In the genomic region with DNA sequence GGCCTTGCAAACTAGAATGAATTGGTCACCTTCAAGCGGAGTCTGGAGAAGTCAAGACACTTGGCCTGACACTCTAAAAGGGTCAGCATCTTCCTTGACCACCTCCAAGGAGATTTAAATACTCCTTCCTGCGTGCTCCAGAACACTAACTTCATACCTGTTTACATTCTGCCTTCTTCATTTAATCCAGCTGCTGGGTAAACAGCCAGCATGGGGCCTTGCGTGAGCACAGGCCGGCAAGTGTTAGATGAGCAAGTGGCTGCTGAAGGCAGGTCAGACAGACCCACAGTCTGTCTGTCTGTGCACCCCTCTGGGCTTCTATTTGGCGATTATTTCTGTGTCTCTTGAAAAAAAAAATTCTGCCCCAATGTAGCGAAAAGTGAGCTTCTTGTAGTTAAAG, we compare ENCODE assay signal across 20 cellular contexts.
"Had no signal": no experiment of that assay in that cellular context is flagged by ENCODE, and none has a peak within 500 bp of the region (broad histone marks: within the 10 kb centered on the region; RNA-seq: fewer than 3 reads in every experiment).

No MANE protein-coding gene starts in this region.

- H3K4me3 Mint-ChIP-seq: activated CD4-positive, alpha-beta memory T cell treated with anti-CD3 and anti-CD28 coated beads, Interleukin-2, amount 10 ng/mL, durations not matched to agents 7 days and 5 days; activated naive CD8-positive, alpha-beta T cell; memory B cell; natural killer cell treated with Interleukin-12 subunit alpha and Interleukin-12 subunit beta and Interleukin-15 and Interleukin-18, amount 100 ng/mL, for 72 hours; T-helper 17 cell had no signal

- H3K27me3 ChIP-seq: foreskin keratinocyte, stomach, testis had no signal

- H3K9me3 Mint-ChIP-seq: activated CD4-positive, alpha-beta memory T cell treated with anti-CD3 and anti-CD28 coated beads, Interleukin-2, amount 10 ng/mL, durations not matched to agents 7 days and 5 days; memory B cell; natural killer cell treated with Interleukin-12 subunit alpha and Interleukin-12 subunit beta and Interleukin-15 and Interleukin-18, amount 100 ng/mL, for 72 hours had no signal

- H3K27ac Mint-ChIP-seq: activated CD4-positive, alpha-beta memory T cell treated with anti-CD3 and anti-CD28 coated beads, Interleukin-2, amount 10 ng/mL, durations not matched to agents 7 days and 5 days; activated naive CD8-positive, alpha-beta T cell; memory B cell; natural killer cell treated with Interleukin-12 subunit alpha and Interleukin-12 subunit beta and Interleukin-15 and Interleukin-18, amount 100 ng/mL, for 72 hours; T-helper 17 cell had no signal

- DNase-seq: activated CD4-positive, alpha-beta memory T cell treated with anti-CD3 and anti-CD28 coated beads, Interleukin-2, amount 10 ng/mL, durations not matched to agents 7 days and 5 days; activated CD4-positive, alpha-beta T cell treated with anti-CD3 and anti-CD28 coated beads for 4 hours; activated gamma-delta T cell treated with Interleukin-2 at 50 U/mL for 16 hours; activated T-cell treated with anti-CD3 and anti-CD28 coated beads, Interleukin-2, amount 50 U/mL, for 48 hours; amniotic stem cell; caudate nucleus; cortex of kidney; effector memory CD4-positive, alpha-beta T cell; foreskin keratinocyte; glutamatergic neuron; hypothalamus; kidney; left ventricle myocardium inferior; stomach; T-helper 17 cell; testis had no signal

- ATAC-seq: foreskin keratinocyte; natural killer cell treated with Interleukin-12 subunit alpha and Interleukin-12 subunit beta and Interleukin-15 and Interleukin-18, amount 100 ng/mL, for 72 hours; sciatic nerve; T-helper 17 cell had no signal

- H3K36me3 ChIP-seq: left ventricle myocardium inferior, stomach had no signal

- H3K27me3 Mint-ChIP-seq: activated CD4-positive, alpha-beta memory T cell treated with anti-CD3 and anti-CD28 coated beads, Interleukin-2, amount 10 ng/mL, durations not matched to agents 7 days and 5 days; activated naive CD8-positive, alpha-beta T cell; memory B cell; natural killer cell treated with Interleukin-12 subunit alpha and Interleukin-12 subunit beta and Interleukin-15 and Interleukin-18, amount 100 ng/mL, for 72 hours; T-helper 17 cell had no signal

- H3K27ac ChIP-seq: foreskin keratinocyte, left ventricle myocardium inferior, stomach, testis had no signal

- H3K4me3 ChIP-seq: left ventricle myocardium inferior, stomach, testis had no signal

- H3K4me1 ChIP-seq: foreskin keratinocyte had no signal

- H3K36me3 Mint-ChIP-seq: natural killer cell treated with Interleukin-12 subunit alpha and Interleukin-12 subunit beta and Interleukin-15 and Interleukin-18, amount 100 ng/mL, for 72 hours had no signal

- H3K9me3 ChIP-seq: left ventricle myocardium inferior, stomach, testis had no signal
